11 cellular contexts compared by ENCODE assay signal in the genomic region with DNA sequence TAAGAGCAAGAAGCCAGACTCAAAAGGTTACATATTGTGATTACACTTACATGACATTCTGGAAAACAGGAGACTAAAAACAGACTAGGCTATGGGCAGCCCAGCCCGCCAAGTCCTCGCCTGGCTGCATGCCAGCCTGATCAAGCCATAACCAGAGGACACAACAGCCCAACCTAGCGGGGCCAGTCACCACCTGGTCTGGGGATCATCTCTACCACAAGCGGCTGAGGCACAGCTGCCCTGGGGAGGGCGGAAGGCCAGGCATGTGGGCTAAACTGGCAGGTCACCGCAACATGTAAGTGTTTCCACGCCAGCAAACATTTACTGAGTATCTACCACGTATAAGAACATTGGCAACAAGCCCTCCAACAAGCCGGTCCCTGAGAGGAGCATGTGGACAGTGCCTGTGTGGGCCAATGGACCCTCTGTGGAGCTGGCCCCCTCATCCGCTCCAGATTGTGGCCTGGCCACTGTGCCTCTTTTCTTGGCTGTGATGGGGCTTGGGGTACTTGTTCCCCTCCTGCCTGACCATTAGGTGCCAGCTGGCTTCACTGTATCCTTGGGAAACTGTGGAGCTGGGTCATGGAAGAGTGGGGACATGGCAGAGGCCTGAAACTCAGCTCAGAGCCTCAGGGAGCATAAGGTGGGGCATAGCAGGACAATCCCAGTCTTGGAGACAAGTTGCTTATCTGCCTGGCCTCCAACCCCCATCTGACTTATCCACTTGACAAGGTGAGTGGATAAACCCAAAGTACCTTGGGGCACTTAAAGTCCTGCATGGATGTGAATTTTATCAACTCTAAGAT. TPM values are rescaled to one million over a fixed set of nuclear protein-coding genes. Genes with fewer than 3 reads are reported as not detected.
DNase-seq lines count a peak whose midpoint lies in the region; ATAC-seq, FAIRE-seq and TF ChIP-seq lines count a peak whose summit lies in the region.
"Had no signal": no experiment of that assay in that cellular context is flagged by ENCODE, and none has a peak within 500 bp of the region (broad histone marks: within the 10 kb centered on the region; RNA-seq: fewer than 3 reads in every experiment).

No MANE protein-coding gene starts in this region.

- FAIRE-seq in K562 (lab: Jason Lieb, UNC), result no peak
- FAIRE-seq: colon had no signal

- peaks cover 15% of the 10 kb centered on the region for H3K36me3 ChIP-seq in K562 (ENCODE audit: control insufficient read depth, insufficient read depth, low read length)
- H3K36me3 ChIP-seq in lower lobe of right lung, result peaks cover 15% of the 10 kb centered on the region
- no peaks in the 10 kb centered on the region for H3K36me3 ChIP-seq in uterus

- no peak overlapping the region; the same call in 1 of the 2 replicates for H3K4me2 ChIP-seq in K562 (ENCODE audit: insufficient read depth, low read length)

- no peaks in the 10 kb centered on the region for H3K27me3 Mint-ChIP-seq in activated naive CD4-positive, alpha-beta T cell treated with anti-CD3 and anti-CD28 coated beads, Interleukin-2, amount 50 U/mL, for 24 hours
- H3K27me3 Mint-ChIP-seq: CD4-positive, CD25-positive, alpha-beta regulatory T cell had no signal

- TF ChIP-seq POLR2A in K562 (conservative IDR thresholded peaks at IDR 0.05) (no peak), uterus (IDR thresholded peaks at IDR 0.05) (no peak)

- H3K27me3 ChIP-seq in K562 (ENCODE audit: control insufficient read depth in 2 of 2, insufficient read depth in 2 of 2, low read length in 2 of 2) (no peaks in the 10 kb centered on the region), lower lobe of right lung (ENCODE audit: low read depth) (no peaks in the 10 kb centered on the region), uterus (no peaks in the 10 kb centered on the region)

- no TSS peak for BruUV-seq in K562 (replicated peaks; lab: Mats Ljungman, UMichigan)

- H3K4me1 Mint-ChIP-seq in activated naive CD4-positive, alpha-beta T cell treated with anti-CD3 and anti-CD28 coated beads, Interleukin-2, amount 50 U/mL, for 24 hours, result peaks cover 68% of the 10 kb centered on the region

- H3K9me1 ChIP-seq in K562 (ENCODE audit: control insufficient read depth, insufficient read depth, low read length), result no peaks in the 10 kb centered on the region

- no peaks in the 10 kb centered on the region for H3K9me3 Mint-ChIP-seq in activated naive CD4-positive, alpha-beta T cell treated with anti-CD3 and anti-CD28 coated beads, Interleukin-2, amount 50 U/mL, for 24 hours

- ATAC-seq in K562 (peak; percentile 71), lower lobe of right lung (peak; percentile 35), HG02642 (IDR thresholded peaks at IDR 0.05; ENCODE audit: poor library complexity, unreplicated experiment) (no peak), HG03139 (IDR thresholded peaks at IDR 0.05; ENCODE audit: unreplicated experiment) (no peak)

- peak overlapping the region; percentile 87 for H3K27ac Mint-ChIP-seq in activated naive CD4-positive, alpha-beta T cell treated with anti-CD3 and anti-CD28 coated beads, Interleukin-2, amount 50 U/mL, for 24 hours
- H3K27ac Mint-ChIP-seq: CD4-positive, CD25-positive, alpha-beta regulatory T cell had no signal

- no peak overlapping the region for H3K4me3 Mint-ChIP-seq in activated naive CD4-positive, alpha-beta T cell treated with anti-CD3 and anti-CD28 coated beads, Interleukin-2, amount 50 U/mL, for 24 hours

- CTCF ChIA-PET in K562 (lab: Yijun Ruan, JAX; ENCODE audit: low intra/inter-chr PET ratio), result no interaction called here

- POLR2A ChIA-PET in K562 (lab: Yijun Ruan, JAX), result interaction anchor here (0.8 to 1.1 kb wide), 3 partner anchors 9 to 10 kb away, joined by 3 to 4 read pairs (median 3); a partner anchor contains a TSS

- intact Hi-C loops in K562 (cut with micrococcal nuclease), result no loop called here
- intact Hi-C loops in lower lobe of right lung (cut with DNase I), result no loop called here
- intact Hi-C loops in uterus (cut with DNase I; ENCODE audit: low total_unique reads), result no loop called here

- no peak for DNase-seq in activated naive CD4-positive, alpha-beta T cell (lab: John Stamatoyannopoulos, UW)
- DNase-seq in K562 (ENCODE audit: extremely low read depth in 1 of 4, low spot score in 3 of 4), result peak in 2 of 4 experiments; percentile 33 to 41
- peak; percentile 53 for DNase-seq in lower lobe of right lung
- peak; percentile 22 to 27 for DNase-seq in uterus
- DNase-seq in Kasumi-1 (lab: John Stamatoyannopoulos, UW), result no peak
- DNase-seq: CD4-positive, CD25-positive, alpha-beta regulatory T cell; stimulated activated naive CD4-positive, alpha-beta T cell treated with Interleukin-2 at 50 U/mL for 16 hours had no signal

- no peak overlapping the region for H3K4me3 ChIP-seq in K562
- no peak overlapping the region for H3K4me3 ChIP-seq in lower lobe of right lung
- no peak overlapping the region for H3K4me3 ChIP-seq in uterus

- no peak overlapping the region for H2AFZ ChIP-seq in K562 (ENCODE audit: low read depth, low read length)

- in situ Hi-C loops in K562 (cut with MboI), result no loop called here

- H3K36me3 Mint-ChIP-seq in activated naive CD4-positive, alpha-beta T cell treated with anti-CD3 and anti-CD28 coated beads, Interleukin-2, amount 50 U/mL, for 24 hours, result peaks cover 9% of the 10 kb centered on the region

- WGBS in K562 (ENCODE audit: insufficient coverage, low coverage, missing lambda C conversion rate), result 62% methylated on average over 10 of the region's 10 CpGs

- H3K4me1 ChIP-seq in K562 (replicated peaks in 1 of 2; ENCODE audit: control insufficient read depth in 2 of 2, insufficient read depth in 2 of 2, low read length in 2 of 2) (peaks cover 14 to 17% of the 10 kb centered on the region in 2 experiments; a peak in 4 of 5 replicates), lower lobe of right lung (peaks cover 19% of the 10 kb centered on the region), uterus (no peaks in the 10 kb centered on the region)

- TF ChIP-seq CTCF in K562 (IDR thresholded peaks at IDR 0.05 in 2 of 3, conservative IDR thresholded peaks at IDR 0.05 in 1 of 3; ENCODE audit: insufficient read depth in 2 of 3, low read depth in 1 of 3, low read length in 3 of 3), result 0 out of 6 replicates have a peak, but pooled peaks of 1 of the 3 experiments have one; percentile 5
- no peak for TF ChIP-seq CTCF in lower lobe of right lung (IDR thresholded peaks at IDR 0.05)
- no peak for TF ChIP-seq CTCF in uterus (IDR thresholded peaks at IDR 0.05)

- H3K79me2 ChIP-seq in K562 (ENCODE audit: control insufficient read depth, insufficient read depth, low read length), result peaks cover 92% of the 10 kb centered on the region

- H3K9me3 ChIP-seq in K562 (replicated peaks; ENCODE audit: control insufficient read depth, insufficient read depth, low read depth, low read length), result no peaks in the 10 kb centered on the region; the same call in 1 of the 2 replicates
- H3K9me3 ChIP-seq in lower lobe of right lung, result no peaks in the 10 kb centered on the region
- no peaks in the 10 kb centered on the region for H3K9me3 ChIP-seq in uterus

- H4K20me1 ChIP-seq in K562 (replicated peaks; ENCODE audit: control insufficient read depth, insufficient read depth, low read length), result peaks cover 14% of the 10 kb centered on the region

- no peak for TF ChIP-seq RAD21 in K562 (CRISPR knock-in tag; conservative IDR thresholded peaks at IDR 0.05 in 1 of 2, IDR thresholded peaks at IDR 0.05 in 1 of 2)

- no peak for TF ChIP-seq EP300 in K562 (IDR thresholded peaks at IDR 0.05; ENCODE audit: low read length)

- H3K27ac ChIP-seq in K562 (ENCODE audit: extremely low read depth, low read depth, low read length), result no peak overlapping the region; the same call in 2 of the 3 replicates
- no peak overlapping the region for H3K27ac ChIP-seq in lower lobe of right lung
- no peak overlapping the region for H3K27ac ChIP-seq in uterus

- peak overlapping the region in 1 of 2 experiments; percentile 79; a peak in 3 of 4 replicates for H3K9ac ChIP-seq in K562 (ENCODE audit: insufficient read depth in 1 of 2, low read depth in 2 of 2, low read length in 2 of 2)

TF ChIP-seq in K562, 482 proteins besides CTCF, POLR2A, EP300 and RAD21 (continues in another document):
- no peak for TF ChIP-seq FUS (optimal IDR thresholded peaks at IDR 0.05; ENCODE audit: low read depth, low read length)
- 0 out of 2 replicates have a peak, but pooled peaks have one; percentile 12 for TF ChIP-seq POLR2G (IDR thresholded peaks at IDR 0.05; ENCODE audit: low read depth, low read length)
- no peak for TF ChIP-seq ADNP (tag; IDR thresholded peaks at IDR 0.05)
- TF ChIP-seq, protein P1, sequence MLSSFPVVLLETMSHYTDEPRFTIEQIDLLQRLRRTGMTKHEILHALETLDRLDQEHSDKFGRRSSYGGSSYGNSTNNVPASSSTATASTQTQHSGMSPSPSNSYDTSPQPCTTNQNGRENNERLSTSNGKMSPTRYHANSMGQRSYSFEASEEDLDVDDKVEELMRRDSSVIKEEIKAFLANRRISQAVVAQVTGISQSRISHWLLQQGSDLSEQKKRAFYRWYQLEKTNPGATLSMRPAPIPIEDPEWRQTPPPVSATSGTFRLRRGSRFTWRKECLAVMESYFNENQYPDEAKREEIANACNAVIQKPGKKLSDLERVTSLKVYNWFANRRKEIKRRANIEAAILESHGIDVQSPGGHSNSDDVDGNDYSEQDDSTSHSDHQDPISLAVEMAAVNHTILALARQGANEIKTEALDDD (IDR thresholded peaks at IDR 0.05), result peak; percentile 65; the same call in 1 of the 2 replicates
- 0 out of 2 replicates have a peak, but pooled peaks have one; percentile 13 for TF ChIP-seq POLR2AphosphoS5 (IDR thresholded peaks at IDR 0.05; ENCODE audit: control insufficient read depth, insufficient read depth, low read depth, low read length)

RNA-seq across cellular contexts. Expression of a gene that starts 9.0 kb away (rescaled TPM):
- 30.5 and 50.2 TPM in 2 replicates for total RNA-seq in K562 (2011; cell fraction: chromatin; rRNA removed; ENCODE audit: low replicate concordance)
- total RNA-seq in K562 (2011; cell fraction: nucleolus; rRNA removed), result 23.3 and 25.7 TPM in 2 replicates
- 37.7 and 51.8 TPM in 2 replicates for total RNA-seq in K562 (2011; cell fraction: nucleoplasm; rRNA removed)
- 10.0 and 10.4 TPM in 2 replicates for total RNA-seq in K562 (2014; rRNA removed)
- total RNA-seq in K562 (2014; rRNA removed; fragmentation: Illumina TruSeq; extraction: Trizol), result 18.0 and 23.8 TPM in 2 replicates
- 11.2 and 12.7 TPM in 2 replicates for total RNA-seq in K562 (2015; rRNA removed; fragmentation: Illumina TruSeq; extraction: Trizol)
- 44.6 and 46.9 TPM in 2 replicates for total RNA-seq in K562 (2021)
- 18.9 and 31.3 TPM in 2 replicates for polyA plus RNA-seq in K562 (2011; rRNA removed)
- 7.8 and 23.8 TPM in 2 replicates for polyA plus RNA-seq in K562 (2011; cell fraction: cytosol; rRNA removed)
- 12.6 and 15.9 TPM in 2 replicates for polyA plus RNA-seq in K562 (2011; cell fraction: nucleus; rRNA removed)
- 11.1 and 36.9 TPM in 2 replicates for polyA plus RNA-seq in K562 (2012)
- 19.8 and 21.9 TPM in 2 replicates for polyA plus RNA-seq in K562 (2014; fragmentation: Illumina TruSeq; extraction: Trizol)
- polyA plus RNA-seq in K562 (2014; fragmentation: Nextera tagmentation; extraction: Ambion mirVana), result 1 to 10 TPM; 3.5 to 3.9 TPM
- polyA plus RNA-seq in K562 (2014; rRNA removed), result 13.2 and 13.4 TPM in 2 replicates
- 54.9 and 55.7 TPM in 2 replicates for polyA minus RNA-seq in K562 (2011; rRNA and poly(A)+ RNA removed)
- polyA minus RNA-seq in K562 (2011; cell fraction: cytosol; rRNA and poly(A)+ RNA removed), result 15.8 and 20.6 TPM in 2 replicates
- polyA minus RNA-seq in K562 (2011; cell fraction: nucleus; rRNA and poly(A)+ RNA removed), result 11.6 and 17.1 TPM in 2 replicates
- total RNA-seq in lower lobe of right lung, result 56.2 TPM
- 10 to 100 TPM in 3 of 4 donors, 1 to 10 TPM in 1; 6.5 to 85.0 (median 39.0) TPM for total RNA-seq in uterus

Comparison
In these comparisons a context has a peak if more than half of its experiments do, and no peak if none do; other contexts are left out.
1. DNase-seq: peak in lower lobe of right lung (single experiment) and uterus (2 of 2); none in activated naive CD4-positive, alpha-beta T cell (0 of 4) and Kasumi-1 (0 of 2).
2. ATAC-seq: peak in K562 (single experiment) and lower lobe of right lung (2 of 2); none in HG02642 (single experiment) and HG03139 (single experiment).